In genomic region chr3:141646760-141647561, GRCh38 we compare ENCODE assay signal across 8 cellular contexts.
DNase-seq lines count a peak whose midpoint lies in the region; ATAC-seq and TF ChIP-seq lines count a peak whose summit lies in the region.

No MANE protein-coding gene starts in this region.

- peak; percentile 65 for DNase-seq in ELR (ENCODE audit: low read depth)
- peak; percentile 93 for DNase-seq in NCI-H2029 treated with DMSO at 0.1 percent for 48 hours (lab: John Stamatoyannopoulos, UW)
- DNase-seq in WERI-Rb-1, result peak; percentile 52
- peak in 1 of 2 donors; percentile 53 for DNase-seq in left lung
- DNase-seq in activated effector memory CD4-positive, alpha-beta T cell treated with Interleukin-2 at 50 U/mL for 16 hours, result no peak

- H3K36me3 ChIP-seq in WERI-Rb-1 (no peaks in the 10 kb centered on the region), left lung (no peaks in the 10 kb centered on the region)

- TF ChIP-seq CTCF in WERI-Rb-1 (IDR thresholded peaks at IDR 0.05; ENCODE audit: low read depth, low read length) (no peak), left lung (IDR thresholded peaks at IDR 0.05) (no peak)

- H3K27ac ChIP-seq in WERI-Rb-1, result no peak overlapping the region
- no peak overlapping the region for H3K27ac ChIP-seq in left lung

- H3K4me1 ChIP-seq in left lung, result peaks cover 0 to 9% of the 10 kb centered on the region in 2 donors

- intact Hi-C loops in left lung (cut with DNase I), result no loop called here

- ATAC-seq in left lung (peak; percentile 89), HG03280 (IDR thresholded peaks at IDR 0.05; ENCODE audit: unreplicated experiment) (no peak), HG03097 (IDR thresholded peaks at IDR 0.05; ENCODE audit: low FRiP score, unreplicated experiment) (no peak), GM21528 (IDR thresholded peaks at IDR 0.05; ENCODE audit: low FRiP score, unreplicated experiment) (no peak)

- H3K27me3 ChIP-seq in WERI-Rb-1 (ENCODE audit: insufficient read depth, low read depth, severe bottlenecking), result no peaks in the 10 kb centered on the region
- H3K27me3 ChIP-seq in left lung, result no peaks in the 10 kb centered on the region

- H3K9me3 ChIP-seq in WERI-Rb-1 (ENCODE audit: severe bottlenecking), result no peaks in the 10 kb centered on the region
- no peaks in the 10 kb centered on the region for H3K9me3 ChIP-seq in left lung

- no peak overlapping the region for H3K4me3 ChIP-seq in WERI-Rb-1 (ENCODE audit: low read depth, low read length)
- H3K4me3 ChIP-seq in left lung, result no peak overlapping the region
